9 cellular contexts compared by ENCODE assay signal in the genomic region with DNA sequence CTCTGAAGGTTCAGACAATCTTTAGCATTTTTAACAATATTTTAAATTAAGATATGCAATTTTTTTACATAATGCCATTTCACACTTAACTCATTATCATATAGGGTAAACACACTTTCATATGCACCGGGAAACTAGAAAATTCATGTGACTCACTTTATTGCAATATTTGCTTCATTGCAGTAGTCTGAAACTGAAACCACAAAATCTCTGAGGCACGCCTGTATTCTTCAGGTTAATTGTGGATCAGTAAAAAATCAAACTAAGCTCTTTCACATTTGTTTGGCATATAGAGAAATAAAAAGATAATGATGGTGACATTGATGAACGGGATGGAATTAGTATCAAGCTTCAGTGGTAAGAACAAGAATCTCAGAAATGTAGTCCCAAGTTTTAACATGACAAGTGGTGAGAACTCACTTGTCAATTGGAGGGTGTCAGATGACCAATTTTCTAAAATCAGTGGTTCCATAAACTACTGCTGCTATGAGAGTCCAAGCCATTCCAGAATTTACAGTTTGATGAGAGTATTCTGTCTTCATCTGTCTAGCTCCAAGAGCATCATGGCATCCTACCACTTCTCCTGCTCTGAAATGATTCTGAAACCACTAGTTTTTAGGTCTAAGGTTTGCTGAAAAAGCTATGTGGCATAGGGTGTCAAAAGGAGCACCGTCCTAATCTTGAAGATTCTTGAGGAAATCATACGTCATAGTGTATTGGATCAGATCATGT.
DNase-seq lines count a peak whose midpoint lies in the region; ATAC-seq and TF ChIP-seq lines count a peak whose summit lies in the region.
"Had no signal": no experiment of that assay in that cellular context is flagged by ENCODE, and none has a peak within 500 bp of the region (broad histone marks: within the 10 kb centered on the region; RNA-seq: fewer than 3 reads in every experiment).

No MANE protein-coding gene starts in this region.

- H3K36me3 ChIP-seq in MG63 = peaks cover 36% of the 10 kb centered on the region
- no peaks in the 10 kb centered on the region for H3K36me3 ChIP-seq in left lung

- H3K9me3 ChIP-seq in MG63 = peaks cover 18% of the 10 kb centered on the region
- no peaks in the 10 kb centered on the region for H3K9me3 ChIP-seq in left lung

- peak overlapping the region; percentile 53 for H3K4me3 Mint-ChIP-seq in activated naive CD4-positive, alpha-beta T cell treated with anti-CD3 and anti-CD28 coated beads, Interleukin-2, amount 10 ng/mL, durations not matched to agents 7 days and 5 days
- peak overlapping the region; percentile 54 for H3K4me3 Mint-ChIP-seq in activated CD8-positive, alpha-beta T cell treated with anti-CD3 and anti-CD28 coated beads for 36 hours

- CTCF ChIA-PET in activated naive CD4-positive, alpha-beta T cell treated with anti-CD3 and anti-CD28 coated beads, Interleukin-2, amount 10 ng/mL, durations not matched to agents 7 days and 5 days (lab: Charles Lee) = interaction anchor here (0.6 to 1.6 kb wide), 4 partner anchors 10 to 1051 kb away, joined by 3 to 5 read pairs (median 4); no protein-coding TSS in a partner anchor
- CTCF ChIA-PET in activated CD8-positive, alpha-beta T cell treated with anti-CD3 and anti-CD28 coated beads for 36 hours (lab: Charles Lee) = interaction anchor here (1.1 to 2.8 kb wide), 4 partner anchors 12 to 193 kb away, joined by 3 to 10 read pairs (median 4); no protein-coding TSS in a partner anchor

- ATAC-seq in HG03135 (IDR thresholded peaks at IDR 0.05; ENCODE audit: unreplicated experiment) = peak; percentile 60
- peak; percentile 79 for ATAC-seq in activated CD8-positive, alpha-beta T cell treated with anti-CD3 and anti-CD28 coated beads for 36 hours
- ATAC-seq in stimulated activated naive CD8-positive, alpha-beta T cell treated with anti-CD3 and anti-CD28 coated beads, Interleukin-15, Interleukin-2, amounts not matched to agents 100 U/mL and 50 U/mL, for 24 hours = peak; percentile 73
- ATAC-seq in left lung = no peak

- H3K27me3 Mint-ChIP-seq in activated naive CD4-positive, alpha-beta T cell treated with anti-CD3 and anti-CD28 coated beads, Interleukin-2, amount 10 ng/mL, durations not matched to agents 7 days and 5 days = no peaks in the 10 kb centered on the region
- no peaks in the 10 kb centered on the region for H3K27me3 Mint-ChIP-seq in activated CD8-positive, alpha-beta T cell treated with anti-CD3 and anti-CD28 coated beads for 36 hours

- intact Hi-C loops in activated CD8-positive, alpha-beta T cell treated with anti-CD3 and anti-CD28 coated beads for 36 hours (cut with micrococcal nuclease) = loop anchor here (2.0 kb wide), 1 partner anchor 39 kb away; no protein-coding TSS in a partner anchor
- intact Hi-C loops in left lung (cut with DNase I) = no loop called here

- peak; percentile 26 for DNase-seq in activated naive CD4-positive, alpha-beta T cell treated with anti-CD3 and anti-CD28 coated beads, Interleukin-2, amount 10 ng/mL, durations not matched to agents 7 days and 5 days
- no peak for DNase-seq in activated naive CD4-positive, alpha-beta T cell treated with anti-CD3 and anti-CD28 coated beads, Interleukin-2, amount 50 U/mL, for 16 hours
- DNase-seq in activated CD8-positive, alpha-beta T cell treated with anti-CD3 and anti-CD28 coated beads for 36 hours = peak; percentile 33
- DNase-seq in stimulated activated naive CD8-positive, alpha-beta T cell treated with anti-CD3 and anti-CD28 coated beads, Interleukin-15, Interleukin-2, amounts not matched to agents 100 U/mL and 50 U/mL, for 24 hours = no peak
- DNase-seq in MG63 = no peak
- DNase-seq in DMS114 treated with DMSO at 0.1 percent for 48 hours (lab: John Stamatoyannopoulos, UW; ENCODE audit: unreplicated experiment) = no peak
- DNase-seq in left lung = no peak

- peaks cover 74% of the 10 kb centered on the region for H3K4me1 Mint-ChIP-seq in activated naive CD4-positive, alpha-beta T cell treated with anti-CD3 and anti-CD28 coated beads, Interleukin-2, amount 10 ng/mL, durations not matched to agents 7 days and 5 days
- H3K4me1 Mint-ChIP-seq in activated CD8-positive, alpha-beta T cell treated with anti-CD3 and anti-CD28 coated beads for 36 hours (ENCODE audit: low read depth) = peaks cover 76% of the 10 kb centered on the region

- H3K27me3 ChIP-seq in MG63 = no peaks in the 10 kb centered on the region
- no peaks in the 10 kb centered on the region for H3K27me3 ChIP-seq in left lung

- H3K9me3 Mint-ChIP-seq in activated naive CD4-positive, alpha-beta T cell treated with anti-CD3 and anti-CD28 coated beads, Interleukin-2, amount 10 ng/mL, durations not matched to agents 7 days and 5 days = peaks cover 2% of the 10 kb centered on the region
- H3K9me3 Mint-ChIP-seq in activated CD8-positive, alpha-beta T cell treated with anti-CD3 and anti-CD28 coated beads for 36 hours = no peaks in the 10 kb centered on the region

- H3K4me1 ChIP-seq in left lung = peaks cover 0 to 49% of the 10 kb centered on the region in 2 donors
- H3K4me1 ChIP-seq: parathyroid adenoma had no signal

- POLR2A ChIA-PET in activated CD8-positive, alpha-beta T cell treated with anti-CD3 and anti-CD28 coated beads for 36 hours (lab: Charles Lee) = interaction anchor here (1.3 kb wide), 2 partner anchors 13 to 16 kb away, joined by 3 to 7 read pairs; no protein-coding TSS in a partner anchor

- H3K4me3 ChIP-seq in MG63 (no peak overlapping the region), left lung (no peak overlapping the region)

- peaks cover 62% of the 10 kb centered on the region for H3K36me3 Mint-ChIP-seq in activated naive CD4-positive, alpha-beta T cell treated with anti-CD3 and anti-CD28 coated beads, Interleukin-2, amount 10 ng/mL, durations not matched to agents 7 days and 5 days
- peaks cover 27% of the 10 kb centered on the region for H3K36me3 Mint-ChIP-seq in activated CD8-positive, alpha-beta T cell treated with anti-CD3 and anti-CD28 coated beads for 36 hours (ENCODE audit: low read depth)

- peak overlapping the region in 1 of 2 donors; percentile 59 for H3K27ac ChIP-seq in left lung
- H3K27ac ChIP-seq: parathyroid adenoma had no signal

- H3K27ac Mint-ChIP-seq in activated naive CD4-positive, alpha-beta T cell treated with anti-CD3 and anti-CD28 coated beads, Interleukin-2, amount 10 ng/mL, durations not matched to agents 7 days and 5 days = peak overlapping the region; percentile 90
- H3K27ac Mint-ChIP-seq in activated CD8-positive, alpha-beta T cell treated with anti-CD3 and anti-CD28 coated beads for 36 hours = peak overlapping the region; percentile 84

- TF ChIP-seq CTCF in activated CD8-positive, alpha-beta T cell treated with anti-CD3 and anti-CD28 coated beads for 36 hours (IDR thresholded peaks at IDR 0.05) = no peak
- TF ChIP-seq CTCF in left lung (IDR thresholded peaks at IDR 0.05) = no peak

Comparison
In these comparisons a context has a peak if more than half of its experiments do, and no peak if none do; other contexts are left out.
1. DNase-seq: peak in activated naive CD4-positive, alpha-beta T cell treated with anti-CD3 and anti-CD28 coated beads, Interleukin-2, amount 10 ng/mL, durations not matched to agents 7 days and 5 days (single experiment) and activated CD8-positive, alpha-beta T cell treated with anti-CD3 and anti-CD28 coated beads for 36 hours (single experiment); none in activated naive CD4-positive, alpha-beta T cell treated with anti-CD3 and anti-CD28 coated beads, Interleukin-2, amount 50 U/mL, for 16 hours (single experiment), stimulated activated naive CD8-positive, alpha-beta T cell treated with anti-CD3 and anti-CD28 coated beads, Interleukin-15, Interleukin-2, amounts not matched to agents 100 U/mL and 50 U/mL, for 24 hours (single experiment), MG63 (single experiment), DMS114 treated with DMSO at 0.1 percent for 48 hours (single experiment) and left lung (0 of 2).